15 cellular contexts compared by ENCODE assay signal in genomic region chr11:120302001-120302805, GRCh38. TPM values are rescaled to one million over a fixed set of nuclear protein-coding genes. Genes with fewer than 3 reads are reported as not detected.
DNase-seq lines count a peak whose midpoint lies in the region; ATAC-seq, FAIRE-seq and TF ChIP-seq lines count a peak whose summit lies in the region.
"Had no signal": no experiment of that assay in that cellular context is flagged by ENCODE, and none has a peak within 500 bp of the region (broad histone marks: within the 10 kb centered on the region; RNA-seq: fewer than 3 reads in every experiment).

No MANE protein-coding gene starts in this region.

- RAD21 ChIA-PET in GM12878 (lab: Charles Lee; ENCODE audit: unreplicated experiment), result interaction anchor here (0.5 to 10.3 kb wide), 12 partner anchors 8 to 891 kb away, joined by 3 to 348 read pairs (median 4); partner anchors contain the start of genes POU2F3 and TLCD5

- no peak overlapping the region for H3K4me2 ChIP-seq in GM12878 (ENCODE audit: control insufficient read depth, insufficient read depth)

- TF ChIP-seq CTCF in GM12878 (IDR thresholded peaks at IDR 0.05 in 2 of 3, conservative IDR thresholded peaks at IDR 0.05 in 1 of 3; ENCODE audit: control insufficient read depth in 2 of 3, extremely low read depth in 1 of 3, insufficient read depth in 1 of 3, low read depth in 3 of 3, low read length in 3 of 3), result no peak
- no peak for TF ChIP-seq CTCF in lower leg skin (IDR thresholded peaks at IDR 0.05)
- no peak for TF ChIP-seq CTCF in type B pancreatic cell (conservative IDR thresholded peaks at IDR 0.05)

- no peaks in the 10 kb centered on the region for H3K9me3 Mint-ChIP-seq in type B pancreatic cell
- H3K9me3 Mint-ChIP-seq: H9; natural killer cell; stimulated activated naive CD8-positive, alpha-beta T cell treated with anti-CD3 and anti-CD28 coated beads, Interleukin-15, amount 100 ng/mL, for 72 hours had no signal

- no peak overlapping the region for H3K4me3 ChIP-seq in GM12878
- H3K4me3 ChIP-seq in lower leg skin (ENCODE audit: low read depth, poor library complexity, severe bottlenecking), result no peak overlapping the region
- H3K4me3 ChIP-seq: gastroesophageal sphincter had no signal

- peak overlapping the region; percentile 91 for H3K27ac Mint-ChIP-seq in type B pancreatic cell
- H3K27ac Mint-ChIP-seq: H9; natural killer cell; stimulated activated naive CD8-positive, alpha-beta T cell treated with anti-CD3 and anti-CD28 coated beads, Interleukin-15, amount 100 ng/mL, for 72 hours had no signal

- H3K27me3 ChIP-seq in GM12878 (replicated peaks in 1 of 2; ENCODE audit: control insufficient read depth in 2 of 2, insufficient read depth in 2 of 2, low read length in 1 of 2), result no peaks in the 10 kb centered on the region

- intact Hi-C loops in GM12878 (cut with micrococcal nuclease; ENCODE audit: unreplicated experiment), result no loop called here
- intact Hi-C loops in lower leg skin (cut with DNase I; ENCODE audit: low total_unique reads), result loop anchor here (10.0 kb wide), 1 partner anchor 127 kb away; no protein-coding TSS in a partner anchor
- intact Hi-C loops in Right ventricle myocardium inferior (cut with DNase I), result no loop called here

- POLR2A ChIA-PET in GM12878 (lab: Charles Lee), result interaction anchor here (1.1 to 2.1 kb wide), 3 partner anchors 66 to 70 kb away, joined by 5 to 12 read pairs (median 7); no protein-coding TSS in a partner anchor

- no peaks in the 10 kb centered on the region for H3K79me2 ChIP-seq in GM12878 (ENCODE audit: control insufficient read depth, insufficient read depth, low read length)

- DNase-seq in NCI-H345 (lab: John Stamatoyannopoulos, UW) (peak; percentile 15), NCI-H345 treated with DMSO at 0.1 percent for 48 hours (lab: John Stamatoyannopoulos, UW; ENCODE audit: unreplicated experiment) (no peak), GM12878 (ENCODE audit: low read depth, low spot score) (no peak), lower leg skin (ENCODE audit: low spot score in 2 of 2) (peak; percentile 84 to 94), type B pancreatic cell (ENCODE audit: extremely low spot score, unreplicated experiment) (no peak), Right ventricle myocardium inferior (ENCODE audit: missing footprints) (no peak), NCI-H1694 treated with DMSO at 0.1 percent for 48 hours (lab: John Stamatoyannopoulos, UW) (no peak), glomerular visceral epithelial cell (ENCODE audit: extremely low spot score) (no peak)

- no TSS peak for BruUV-seq in GM12878 (replicated peaks; lab: Mats Ljungman, UMichigan)

- peaks cover 17% of the 10 kb centered on the region for H3K27me3 Mint-ChIP-seq in type B pancreatic cell

- no peaks in the 10 kb centered on the region for H3K36me3 ChIP-seq in GM12878 (ENCODE audit: control insufficient read depth in 2 of 2, insufficient read depth in 2 of 2, low read length in 1 of 2)
- H3K36me3 ChIP-seq: gastroesophageal sphincter had no signal

- no peaks in the 10 kb centered on the region for H3K9me3 ChIP-seq in GM12878 (replicated peaks; ENCODE audit: control insufficient read depth, insufficient read depth, low read length)
- H3K9me3 ChIP-seq: gastroesophageal sphincter had no signal

- H2AFZ ChIP-seq in GM12878 (ENCODE audit: control insufficient read depth, low read depth, low read length), result no peak overlapping the region

- H3K4me1 Mint-ChIP-seq in type B pancreatic cell (ENCODE audit: unreplicated experiment), result peaks cover 16% of the 10 kb centered on the region
- H3K4me1 Mint-ChIP-seq: natural killer cell; stimulated activated naive CD8-positive, alpha-beta T cell treated with anti-CD3 and anti-CD28 coated beads, Interleukin-15, amount 100 ng/mL, for 72 hours had no signal

- H3K4me3 Mint-ChIP-seq in type B pancreatic cell, result peak overlapping the region; percentile 19
- H3K4me3 Mint-ChIP-seq: brain; H9; natural killer cell; stimulated activated naive CD8-positive, alpha-beta T cell treated with anti-CD3 and anti-CD28 coated beads, Interleukin-15, amount 100 ng/mL, for 72 hours had no signal

- no peak overlapping the region for H3K27ac ChIP-seq in GM12878 (ENCODE audit: control insufficient read depth, insufficient read depth)
- H3K27ac ChIP-seq: gastroesophageal sphincter had no signal

- no peak for TF ChIP-seq RAD21 in GM12878 (IDR thresholded peaks at IDR 0.05; ENCODE audit: insufficient read depth, low read depth, low read length)

- SMC1A ChIA-PET in GM12878 (lab: Charles Lee; ENCODE audit: uncharacterized antibody, unreplicated experiment), result interaction anchor here (1.0 to 13.1 kb wide), 26 partner anchors 8 to 550 kb away, joined by 3 to 372 read pairs (median 4); partner anchors contain the start of genes POU2F3 and TLCD5

- H3K36me3 Mint-ChIP-seq in type B pancreatic cell, result no peaks in the 10 kb centered on the region
- H3K36me3 Mint-ChIP-seq: brain, natural killer cell had no signal

- no peaks in the 10 kb centered on the region for H4K20me1 ChIP-seq in GM12878 (ENCODE audit: control insufficient read depth, insufficient read depth)

- CTCF ChIA-PET in GM12878 (lab: Yijun Ruan, JAX), result interaction anchor here (0.6 to 19.8 kb wide), 36 partner anchors 8 to 986 kb away, joined by 3 to 783 read pairs (median 5); partner anchors contain the start of genes POU2F3 and TLCD5

- ATAC-seq in GM12878 (peak; percentile 45), Right ventricle myocardium inferior (no peak)

- no peak for TF ChIP-seq POLR2A in GM12878 (IDR thresholded peaks at IDR 0.05; ENCODE audit: low read depth, low read length)
- TF ChIP-seq POLR2A in lower leg skin (IDR thresholded peaks at IDR 0.05), result no peak

- no peak for FAIRE-seq in GM12878 (lab: Jason Lieb, UNC)
- FAIRE-seq: islet of Langerhans, TTC549 had no signal

- no peak overlapping the region for H3K9ac ChIP-seq in GM12878 (ENCODE audit: control insufficient read depth, insufficient read depth, low read length)

- WGBS in GM12878 (ENCODE audit: insufficient coverage, insufficient replicate concordance, low lambda C conversion rate, missing lambda C conversion rate), result 22% methylated on average over 6 of the region's 6 CpGs
- 48 to 50% methylated on average over 6 of the region's 6 CpGs for WGBS in lower leg skin, 2 donors

- in situ Hi-C loops in GM12878 (cut with MboI), result loop anchor here (5.0 kb wide), 2 partner anchors 70 to 130 kb away; no protein-coding TSS in a partner anchor

- H3K4me1 ChIP-seq in GM12878 (ENCODE audit: control insufficient read depth, insufficient read depth, low read length), result peaks cover 7% of the 10 kb centered on the region

- no peak for TF ChIP-seq EP300 in GM12878 (IDR thresholded peaks at IDR 0.05; ENCODE audit: borderline replicate concordance in 1 of 2, control insufficient read depth in 1 of 2, low read depth in 2 of 2, low read length in 2 of 2)

TF ChIP-seq in GM12878, 131 proteins besides CTCF, POLR2A, EP300 and RAD21 (continues in another document):
- no peak for TF ChIP-seq ZNF217 (IDR thresholded peaks at IDR 0.05)

RNA-seq across cellular contexts. Expression of gene TLCD5, which starts 22.9 kb away (rescaled TPM):
- total RNA-seq in GM12878 (2013; cell fraction: nucleolus; rRNA removed), result 49.4 and 51.2 TPM in 2 replicates
- total RNA-seq in GM12878 (2014; rRNA removed) (2.6 and 3.7 TPM in 2 replicates), GM12878 (2014; rRNA removed; fragmentation: Illumina TruSeq; extraction: Trizol) (3.0 and 3.1 TPM in 2 replicates), GM12878 (2021) (3.1 and 3.5 TPM in 2 replicates), lower leg skin (1 to 10 TPM in 3 of 4 donors, under 1 TPM in 1; 0.72 to 1.7 (median 1.5) TPM), type B pancreatic cell (ENCODE audit: low replicate concordance) (3.3 and 11.6 TPM in 2 replicates), Right ventricle myocardium inferior (8.4 TPM)
- polyA plus RNA-seq in GM12878 (2011; ENCODE audit: low read depth), result 1.00 TPM
- polyA plus RNA-seq in GM12878 (2011; rRNA removed) (13.3 and 15.7 TPM in 2 replicates), GM12878 (2014; fragmentation: Illumina TruSeq; extraction: Trizol) (3.2 and 4.7 TPM in 2 replicates), GM12878 (2014; fragmentation: Nextera tagmentation; extraction: Ambion mirVana) (1 to 10 TPM; 2.4 to 3.1 TPM), GM12878 (2014; rRNA removed) (4.6 and 5.6 TPM in 2 replicates), GM12878 (2016; fragmentation: Nextera tagmentation; extraction: Ambion mirVana) (1 to 10 TPM; 2.8 to 4.4 TPM)
- polyA plus RNA-seq in GM12878 (2011; cell fraction: cytosol; rRNA removed), result 10.3 and 11.1 TPM in 2 replicates
- polyA plus RNA-seq in GM12878 (2011; cell fraction: nucleus; rRNA removed), result 17.1 and 18.5 TPM in 2 replicates
- polyA plus RNA-seq in GM12878 (2012), result 0.79 and 1.0 TPM in 2 replicates
- 10.8 and 12.8 TPM in 2 replicates for polyA minus RNA-seq in GM12878 (2011; rRNA and poly(A)+ RNA removed)
- 2.4 and 3.4 TPM in 2 replicates for polyA minus RNA-seq in GM12878 (2011; cell fraction: cytosol; rRNA and poly(A)+ RNA removed)
- polyA minus RNA-seq in GM12878 (2011; cell fraction: nucleus; rRNA and poly(A)+ RNA removed), result 4.1 and 7.5 TPM in 2 replicates
- total RNA-seq: natural killer cell had no signal

RNA-seq across cellular contexts. Expression of gene ARHGEF12, which starts 34.0 kb away (rescaled TPM):
- 183 and 194 TPM in 2 replicates for total RNA-seq in GM12878 (2013; cell fraction: nucleolus; rRNA removed)
- total RNA-seq in GM12878 (2014; rRNA removed), result 24.0 and 28.5 TPM in 2 replicates
- total RNA-seq in GM12878 (2014; rRNA removed; fragmentation: Illumina TruSeq; extraction: Trizol), result 39.4 and 39.5 TPM in 2 replicates
- 36.5 and 40.8 TPM in 2 replicates for total RNA-seq in GM12878 (2021)
- polyA plus RNA-seq in GM12878 (2011; ENCODE audit: low read depth), result 10.0 TPM
- polyA plus RNA-seq in GM12878 (2011; rRNA removed), result 23.9 and 28.4 TPM in 2 replicates
- polyA plus RNA-seq in GM12878 (2011; cell fraction: cytosol; rRNA removed), result 13.8 and 16.1 TPM in 2 replicates
- polyA plus RNA-seq in GM12878 (2011; cell fraction: nucleus; rRNA removed), result 20.5 and 29.4 TPM in 2 replicates
- polyA plus RNA-seq in GM12878 (2012), result 10.0 and 11.7 TPM in 2 replicates
- 30.3 and 35.0 TPM in 2 replicates for polyA plus RNA-seq in GM12878 (2014; fragmentation: Illumina TruSeq; extraction: Trizol)
- 1 to 10 TPM; 2.7 to 3.6 TPM for polyA plus RNA-seq in GM12878 (2014; fragmentation: Nextera tagmentation; extraction: Ambion mirVana)
- 15.8 and 17.9 TPM in 2 replicates for polyA plus RNA-seq in GM12878 (2014; rRNA removed)
- 10 to 100 TPM; 14.8 to 14.9 TPM for polyA plus RNA-seq in GM12878 (2016; fragmentation: Nextera tagmentation; extraction: Ambion mirVana)
- 74.0 and 93.3 TPM in 2 replicates for polyA minus RNA-seq in GM12878 (2011; rRNA and poly(A)+ RNA removed)
- polyA minus RNA-seq in GM12878 (2011; cell fraction: cytosol; rRNA and poly(A)+ RNA removed), result 28.7 and 33.9 TPM in 2 replicates
- polyA minus RNA-seq in GM12878 (2011; cell fraction: nucleus; rRNA and poly(A)+ RNA removed), result 42.0 and 81.6 TPM in 2 replicates
- 100 to 1,000 TPM; 124 to 153 (median 132) TPM for total RNA-seq in lower leg skin
- total RNA-seq in type B pancreatic cell (ENCODE audit: low replicate concordance), result 73.8 and 85.7 TPM in 2 replicates
- total RNA-seq in Right ventricle myocardium inferior, result 81.7 TPM

Comparison
In these comparisons a context has a peak if more than half of its experiments do, and no peak if none do; other contexts are left out.
1. DNase-seq: peak in NCI-H345 (single experiment) and lower leg skin (2 of 2); none in NCI-H345 treated with DMSO at 0.1 percent for 48 hours (single experiment), GM12878 (single experiment), type B pancreatic cell (single experiment), Right ventricle myocardium inferior (single experiment), NCI-H1694 treated with DMSO at 0.1 percent for 48 hours (single experiment) and glomerular visceral epithelial cell (single experiment).